In the genomic region with DNA sequence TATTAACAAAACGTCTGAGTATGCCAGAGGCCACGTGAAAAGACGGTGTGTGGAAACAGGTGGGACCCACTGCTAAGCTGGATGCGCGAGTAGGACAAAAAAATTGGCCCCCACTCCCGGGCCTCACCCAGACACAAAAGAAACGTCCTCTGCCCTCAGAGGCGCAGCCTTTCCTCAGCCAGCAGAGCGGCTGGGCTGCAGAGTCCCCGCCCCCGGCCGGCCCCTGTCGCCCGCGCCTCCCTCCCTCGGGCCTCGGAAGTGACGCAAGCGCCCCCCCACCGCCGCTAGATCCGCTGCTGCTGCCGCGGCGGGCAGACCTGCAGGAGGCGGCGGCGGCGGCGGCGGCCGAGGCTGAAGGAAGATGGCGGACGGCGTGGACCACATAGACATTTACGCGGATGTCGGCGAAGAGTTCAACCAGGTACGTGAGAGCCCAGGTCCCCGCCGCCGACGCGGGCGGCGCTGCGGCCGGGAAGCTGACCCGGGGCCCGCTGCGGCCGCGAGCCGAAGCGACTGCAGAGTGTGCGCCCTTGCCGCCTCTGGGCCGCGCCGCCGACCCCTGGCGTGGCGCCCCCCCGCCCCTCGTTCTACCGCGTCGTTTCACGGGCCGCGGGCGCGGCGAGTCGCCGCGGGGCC, we compare ENCODE assay signal across 7 cellular contexts. TPM values are rescaled to one million over a fixed set of nuclear protein-coding genes. Genes with fewer than 3 reads are reported as not detected.
DNase-seq lines count a peak whose midpoint lies in the region; ATAC-seq and TF ChIP-seq lines count a peak whose summit lies in the region.

CPSF6 (plus strand) TSS at position 284 of the 636 bp plus-strand sequence; CDS start at position 362, 78 bp downstream.

- peaks cover 43% of the 10 kb centered on the region for H4K20me1 ChIP-seq in hepatocyte (ENCODE audit: insufficient read depth, poor library complexity, severe bottlenecking)

- DNase-seq in NCI-H2081 treated with DMSO at 0.1 percent for 48 hours (lab: John Stamatoyannopoulos, UW) (peak; percentile 49), T1000 (lab: John Stamatoyannopoulos, UW) (peak; percentile 100), astrocyte of the hippocampus (ENCODE audit: low read depth, low spot score) (peak; percentile 99), hepatocyte (ENCODE audit: low spot score) (peak; percentile 98), retina (peak; percentile 93)

- H2AFZ ChIP-seq in hepatocyte = peak within 1 kb of the TSS; percentile 95

- no peaks in the 10 kb centered on the region for H3K27me3 ChIP-seq in hepatocyte

- peaks cover 19% of the 10 kb centered on the region for H3K4me1 ChIP-seq in hepatocyte (ENCODE audit: insufficient read depth)

- H3K36me3 ChIP-seq in hepatocyte (replicated peaks; ENCODE audit: insufficient read depth, low read depth) = no peaks in the 10 kb centered on the region

- no peaks in the 10 kb centered on the region for H3K9me2 ChIP-seq in hepatocyte (replicated peaks; ENCODE audit: insufficient read depth)

- WGBS in hepatocyte (ENCODE audit: low lambda C conversion rate, missing lambda C conversion rate) = under 1% methylated on average over 53 of the region's 78 CpGs

- H3K4me3 ChIP-seq in hepatocyte = peak within 1 kb of the TSS; percentile 97

- H3K79me2 ChIP-seq in hepatocyte = peaks cover 45% of the 10 kb centered on the region

- peak within 1 kb of the TSS; percentile 95 for H3K27ac ChIP-seq in hepatocyte

- no peak for TF ChIP-seq CTCF in hepatocyte (IDR thresholded peaks at IDR 0.05; ENCODE audit: poor library complexity)

- H3K4me2 ChIP-seq in hepatocyte = peak within 1 kb of the TSS; percentile 84

- ATAC-seq in GM18519 (IDR thresholded peaks at IDR 0.05; ENCODE audit: low FRiP score, unreplicated experiment) = peak; percentile 79
- ATAC-seq in HG03045 (IDR thresholded peaks at IDR 0.05; ENCODE audit: unreplicated experiment) = peak; percentile 93

- no peaks in the 10 kb centered on the region for H3K9me3 ChIP-seq in hepatocyte (ENCODE audit: low read depth)

RNA-seq across cellular contexts. Expression of gene CPSF6, which starts in this region (rescaled TPM):
- 37.4 and 40.1 TPM in 2 replicates for total RNA-seq in hepatocyte
- polyA plus RNA-seq in hepatocyte = 44.5 and 48.3 TPM in 2 replicates

Comparison
In these comparisons a context has a peak if more than half of its experiments do, and no peak if none do; other contexts are left out.
1. Peak in every context shown above with its lines: DNase-seq, ATAC-seq, H3K4me3 ChIP-seq and H3K27ac ChIP-seq.
2. DNase-seq: peak in every context shown above with its lines; median percentile 100 in T1000; 99 in astrocyte of the hippocampus; 98 in hepatocyte; 93 in retina; 49 in NCI-H2081 treated with DMSO at 0.1 percent for 48 hours.